32 cellular contexts compared by ENCODE assay signal in the genomic region with DNA sequence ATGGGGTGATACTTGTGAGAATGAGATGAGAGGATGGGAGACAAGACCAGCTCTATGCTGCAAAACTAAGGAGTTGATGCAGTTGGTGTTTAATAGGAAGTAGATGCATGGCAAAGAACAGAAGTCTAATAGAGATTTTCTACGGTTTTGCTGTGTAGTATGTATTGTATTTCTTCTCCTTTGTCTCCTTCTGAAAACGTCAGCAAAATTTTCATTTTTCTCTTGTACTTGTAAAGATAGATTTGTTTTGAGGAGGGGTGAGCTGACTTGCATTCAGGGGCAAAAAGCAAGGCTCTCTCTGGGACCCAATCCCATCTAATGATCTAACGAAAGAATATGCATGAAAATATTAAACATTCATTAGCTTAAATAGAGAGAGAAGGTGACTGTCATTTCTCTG.
"Had no signal": no experiment of that assay in that cellular context is flagged by ENCODE, and none has a peak within 500 bp of the region (broad histone marks: within the 10 kb centered on the region; RNA-seq: fewer than 3 reads in every experiment).

No MANE protein-coding gene starts in this region.

- H3K27me3 ChIP-seq: adrenal gland, body of pancreas, brain microvascular endothelial cell, breast epithelium had no signal

- H3K27ac ChIP-seq: adrenal gland, body of pancreas, brain microvascular endothelial cell, breast epithelium, VCaP had no signal

- H3K9me3 ChIP-seq: adrenal gland, body of pancreas, breast epithelium had no signal

- H3K4me1 ChIP-seq: body of pancreas, breast epithelium had no signal

- DNase-seq: activated CD4-positive, alpha-beta memory T cell treated with anti-CD3 and anti-CD28 coated beads for 36 hours; activated CD4-positive, alpha-beta T cell treated with anti-CD3 and anti-CD28 coated beads for 4 hours; activated CD4-positive, alpha-beta T cell treated with anti-CD3 and anti-CD28 coated beads, Interleukin-2, amount 10 ng/mL, durations not matched to agents 24 days and 14 days; activated CD4-positive, alpha-beta T cell treated with anti-CD3 and anti-CD28 coated beads, Interleukin-2, amount 50 U/mL, for 1 hour; activated CD4-positive, alpha-beta T cell treated with anti-CD3 and anti-CD28 coated beads, Interleukin-2, amount 50 U/mL, for 4 hours; activated CD4-positive, CD25-positive, alpha-beta regulatory T cell; activated CD4-positive, CD25-positive, alpha-beta regulatory T cell treated with anti-CD3 and anti-CD28 coated beads, Interleukin-2, amount 50 U/mL, for 72 hours; activated CD8-positive, alpha-beta memory T cell treated with anti-CD3 and anti-CD28 coated beads, Interleukin-2, amount 50 U/mL, for 4 hours; activated CD8-positive, alpha-beta T cell treated with anti-CD3 and anti-CD28 coated beads for 36 hours; activated effector memory CD4-positive, alpha-beta T cell treated with anti-CD3 and anti-CD28 coated beads, Interleukin-2, amount 50 U/mL, for 16 hours; activated gamma-delta T cell treated with Interleukin-2 at 50 U/mL for 16 hours; activated naive CD4-positive, alpha-beta T cell; activated naive CD4-positive, alpha-beta T cell treated with anti-CD3 and anti-CD28 coated beads for 36 hours; activated naive CD4-positive, alpha-beta T cell treated with anti-CD3 and anti-CD28 coated beads, Interleukin-2, amount 50 U/mL, for 16 hours; activated naive CD8-positive, alpha-beta T cell treated with anti-CD3 and anti-CD28 coated beads for 36 hours; activated T-cell treated with anti-CD3 and anti-CD28 coated beads for 4 hours; activated T-cell treated with anti-CD3 and anti-CD28 coated beads, Interleukin-2, amount 50 U/mL, for 1 hour; activated T-cell treated with anti-CD3 and anti-CD28 coated beads, Interleukin-2, amount 50 U/mL, for 4 hours; activated T-cell treated with anti-CD3 and anti-CD28 coated beads, Interleukin-2, amount 50 U/mL, for 72 hours; adrenal gland; amniotic stem cell; aorta; body of pancreas; brain microvascular endothelial cell; central memory CD4-positive, alpha-beta T cell; T-helper 2 cell; T-helper 9 cell had no signal

- ATAC-seq: activated CD8-positive, alpha-beta T cell treated with anti-CD3 and anti-CD28 coated beads for 36 hours; activated naive CD4-positive, alpha-beta T cell treated with anti-CD3 and anti-CD28 coated beads, Interleukin-2, amount 50 U/mL, for 72 hours; activated T-cell treated with anti-CD3 and anti-CD28 coated beads, Interleukin-2, amount 50 U/mL, for 4 hours; activated T-cell treated with anti-CD3 and anti-CD28 coated beads, Interleukin-2, amount 50 U/mL, for 72 hours; activated T-helper 17 cell treated with anti-CD3 and anti-CD28 coated beads, Interleukin-2, amount 50 U/mL, for 72 hours; body of pancreas had no signal

- FAIRE-seq: astrocyte had no signal

- H3K4me3 ChIP-seq: adrenal gland, body of pancreas, breast epithelium had no signal

- H3K36me3 ChIP-seq: adrenal gland, brain microvascular endothelial cell, breast epithelium had no signal
